In the genomic region with DNA sequence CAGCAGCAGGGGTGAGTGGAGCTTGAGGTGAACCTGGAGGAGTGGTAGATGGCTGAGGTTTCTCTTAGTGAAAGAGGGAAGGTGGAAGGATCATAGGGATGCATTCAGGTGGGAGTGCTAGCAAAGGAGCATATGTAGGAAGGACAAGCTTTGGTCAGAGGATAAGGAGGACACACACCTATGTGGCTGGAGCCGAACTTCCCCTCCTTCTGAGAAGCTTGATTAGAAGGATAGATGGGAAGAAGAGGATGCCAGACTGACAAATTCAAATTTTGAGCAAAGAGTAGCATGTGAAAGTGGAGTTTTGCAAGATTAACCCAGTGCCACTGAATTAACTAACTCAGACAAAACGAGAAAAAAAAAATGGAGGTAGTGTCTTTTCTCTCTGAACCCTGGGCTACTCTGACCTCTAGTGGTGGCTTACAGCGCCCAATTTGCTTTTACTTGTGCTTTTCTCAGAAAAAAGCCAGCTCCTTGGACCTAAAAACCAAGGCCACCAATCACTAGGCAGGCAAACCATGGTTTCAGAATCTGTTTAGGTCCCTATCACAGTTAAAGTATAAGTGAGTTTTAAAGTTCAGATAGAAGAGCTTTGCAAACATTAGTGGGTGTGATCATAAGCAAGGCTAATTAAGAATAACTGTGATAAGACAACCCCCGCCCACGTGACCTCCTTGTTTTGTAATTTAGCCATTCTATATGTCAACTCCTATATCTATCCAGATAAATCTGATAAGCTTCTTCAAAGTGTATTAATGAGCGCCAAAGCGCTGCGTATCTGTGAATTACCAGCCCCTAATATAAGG, we compare ENCODE assay signal across 8 cellular contexts. TPM values are rescaled to one million over a fixed set of nuclear protein-coding genes. Genes with fewer than 3 reads are reported as not detected.
DNase-seq lines count a peak whose midpoint lies in the region; ATAC-seq and TF ChIP-seq lines count a peak whose summit lies in the region.

No MANE protein-coding gene starts in this region.

- H3K4me3 ChIP-seq in GM12864 (ENCODE audit: low read depth, low read length), result no peak overlapping the region
- H3K4me3 ChIP-seq in sigmoid colon, result no peak overlapping the region

- WGBS in sigmoid colon, 2 donors, result 29 to 56% methylated on average over 8 of the region's 8 CpGs

- no peaks in the 10 kb centered on the region for H3K9me3 Mint-ChIP-seq in activated naive CD4-positive, alpha-beta T cell treated with anti-CD3 and anti-CD28 coated beads, Interleukin-2, amount 50 U/mL, for 72 hours

- peak overlapping the region in 1 of 4 donors; percentile 21 for H3K27ac ChIP-seq in sigmoid colon

- TF ChIP-seq EP300 in sigmoid colon (IDR thresholded peaks at IDR 0.05), result no peak

- peak; percentile 29 for DNase-seq in GM12864 (ENCODE audit: low read depth)
- DNase-seq in NAMALWA (ENCODE audit: low spot score), result peak; percentile 88
- peak; percentile 42 for DNase-seq in SKM-1 treated with dmso at 0.1 percent for 144 hours (lab: John Stamatoyannopoulos, UW; ENCODE audit: unreplicated experiment)
- DNase-seq in activated naive CD4-positive, alpha-beta T cell treated with anti-CD3 and anti-CD28 coated beads, Interleukin-2, amount 50 U/mL, for 72 hours (ENCODE audit: low spot score in 2 of 2), result peak in 1 of 2 donors; percentile 72
- DNase-seq in left cardiac atrium, result peak; percentile 35
- DNase-seq in sigmoid colon, result peak; percentile 76

- H3K36me3 Mint-ChIP-seq in activated naive CD4-positive, alpha-beta T cell treated with anti-CD3 and anti-CD28 coated beads, Interleukin-2, amount 50 U/mL, for 72 hours, result no peaks in the 10 kb centered on the region

- peaks cover 0 to 35% (median 31%) of the 10 kb centered on the region in 4 donors for H3K4me1 ChIP-seq in sigmoid colon

- no peaks in the 10 kb centered on the region for H3K9me3 ChIP-seq in sigmoid colon

- peaks cover 4 to 41% (median 14%) of the 10 kb centered on the region in 4 donors for H3K36me3 ChIP-seq in sigmoid colon

- no peak for TF ChIP-seq POLR2A in sigmoid colon (IDR thresholded peaks at IDR 0.05)

- peak; percentile 37 to 76 for ATAC-seq in activated naive CD4-positive, alpha-beta T cell treated with anti-CD3 and anti-CD28 coated beads, Interleukin-2, amount 50 U/mL, for 72 hours
- ATAC-seq in left cardiac atrium (peak; percentile 25 to 42), HG03135 (IDR thresholded peaks at IDR 0.05; ENCODE audit: unreplicated experiment) (no peak), HG02973 (IDR thresholded peaks at IDR 0.05; ENCODE audit: unreplicated experiment) (no peak)

- intact Hi-C loops in left cardiac atrium (cut with DNase I) (loop anchor here (5.0 to 10.0 kb wide), 3 partner anchors 210 to 377 kb away; a partner anchor contains a TSS), sigmoid colon (cut with DNase I) (loop anchor here (1.0 to 10.0 kb wide), 4 partner anchors 115 to 427 kb away; a partner anchor contains a TSS)

- TF ChIP-seq CTCF in GM12864 (IDR thresholded peaks at IDR 0.05; ENCODE audit: low read depth, low read length, missing control alignments) (peak; percentile 87), sigmoid colon (IDR thresholded peaks at IDR 0.05) (peak; percentile 51 to 80 (median 60))

- peak overlapping the region; percentile 41 to 90 for H3K27ac Mint-ChIP-seq in activated naive CD4-positive, alpha-beta T cell treated with anti-CD3 and anti-CD28 coated beads, Interleukin-2, amount 50 U/mL, for 72 hours

- no peaks in the 10 kb centered on the region for H3K27me3 ChIP-seq in sigmoid colon

RNA-seq across cellular contexts. Expression of a gene that starts 15.5 kb away (rescaled TPM):
- total RNA-seq in activated naive CD4-positive, alpha-beta T cell treated with anti-CD3 and anti-CD28 coated beads, Interleukin-2, amount 50 U/mL, for 72 hours, result 1 to 10 TPM; 1.4 to 9.2 TPM
- total RNA-seq in left cardiac atrium (100 to 1,000 TPM; 304 to 477 TPM), sigmoid colon (100 to 1,000 TPM in 2 of 4 donors, 10 to 100 TPM in 2; 72.1 to 172 (median 94.2) TPM)
- polyA plus RNA-seq in sigmoid colon, result 100 to 1,000 TPM in 1 of 3 donors, 10 to 100 TPM in 2; 25.8 to 153 (median 34.7) TPM

Comparison
In these comparisons a context has a peak if more than half of its experiments do, and no peak if none do; other contexts are left out.
1. ATAC-seq: peak in activated naive CD4-positive, alpha-beta T cell treated with anti-CD3 and anti-CD28 coated beads, Interleukin-2, amount 50 U/mL, for 72 hours (2 of 2) and left cardiac atrium (2 of 2); none in HG03135 (single experiment) and HG02973 (single experiment).
2. RNA of a gene that starts 15.5 kb away (total RNA-seq): 304 to 477 TPM in left cardiac atrium and 72.1 to 172 TPM in sigmoid colon; 1.4 to 9.2 TPM in activated naive CD4-positive, alpha-beta T cell treated with anti-CD3 and anti-CD28 coated beads, Interleukin-2, amount 50 U/mL, for 72 hours; every median in the first group is over 4 times any median in the second.